Comparison of ENCODE assay signal across 35 cellular contexts in genomic region chr3:4731543-4732111, GRCh38.
DNase-seq lines count a peak whose midpoint lies in the region; ATAC-seq, FAIRE-seq and TF ChIP-seq lines count a peak whose summit lies in the region.
"Had no signal": no experiment of that assay in that cellular context is flagged by ENCODE, and none has a peak within 500 bp of the region (broad histone marks: within the 10 kb centered on the region; RNA-seq: fewer than 3 reads in every experiment).

No MANE protein-coding gene starts in this region.

- H3K9me3 ChIP-seq in K562 (replicated peaks; ENCODE audit: control insufficient read depth, insufficient read depth, low read depth, low read length) = no peaks in the 10 kb centered on the region
- no peaks in the 10 kb centered on the region for H3K9me3 ChIP-seq in lower lobe of right lung
- H3K9me3 ChIP-seq in tibial nerve = no peaks in the 10 kb centered on the region
- H3K9me3 ChIP-seq: breast epithelium, Peyer's patch, right lobe of liver, spleen had no signal

- no peak overlapping the region for H3K9ac ChIP-seq in K562 (ENCODE audit: insufficient read depth in 1 of 2, low read depth in 2 of 2, low read length in 2 of 2)

- TF ChIP-seq EP300 in K562 (IDR thresholded peaks at IDR 0.05; ENCODE audit: low read length) = no peak
- TF ChIP-seq EP300 in tibial nerve (IDR thresholded peaks at IDR 0.05) = no peak

- peaks cover 34% of the 10 kb centered on the region for H3K4me1 Mint-ChIP-seq in activated CD8-positive, alpha-beta T cell treated with anti-CD3 and anti-CD28 coated beads for 36 hours (ENCODE audit: low read depth)
- peaks cover 57% of the 10 kb centered on the region for H3K4me1 Mint-ChIP-seq in activated CD8-positive, alpha-beta T cell treated with anti-CD3 and anti-CD28 coated beads, Interleukin-2, amount 10 ng/mL, durations not matched to agents 7 days and 5 days (ENCODE audit: low read depth)
- H3K4me1 Mint-ChIP-seq in chondrocyte (ENCODE audit: low read depth) = peaks cover 7% of the 10 kb centered on the region

- peaks cover 42% of the 10 kb centered on the region for H3K36me3 Mint-ChIP-seq in activated CD8-positive, alpha-beta T cell treated with anti-CD3 and anti-CD28 coated beads for 36 hours (ENCODE audit: low read depth)
- peaks cover 77% of the 10 kb centered on the region for H3K36me3 Mint-ChIP-seq in activated CD8-positive, alpha-beta T cell treated with anti-CD3 and anti-CD28 coated beads, Interleukin-2, amount 10 ng/mL, durations not matched to agents 7 days and 5 days (ENCODE audit: low read depth)
- H3K36me3 Mint-ChIP-seq in chondrocyte (ENCODE audit: low read depth) = peaks cover 17% of the 10 kb centered on the region

- intact Hi-C loops in activated CD8-positive, alpha-beta T cell treated with anti-CD3 and anti-CD28 coated beads for 36 hours (cut with micrococcal nuclease) = loop anchor here (10.0 kb wide), 1 partner anchor 463 kb away; no protein-coding TSS in a partner anchor
- intact Hi-C loops in K562 (cut with micrococcal nuclease) (no loop called here), lower lobe of right lung (cut with DNase I) (no loop called here)

- H3K27me3 ChIP-seq in K562 (ENCODE audit: control insufficient read depth in 2 of 2, insufficient read depth in 2 of 2, low read length in 2 of 2) = no peaks in the 10 kb centered on the region
- H3K27me3 ChIP-seq in lower lobe of right lung (ENCODE audit: low read depth) = no peaks in the 10 kb centered on the region
- no peaks in the 10 kb centered on the region for H3K27me3 ChIP-seq in tibial nerve
- H3K27me3 ChIP-seq: breast epithelium, Peyer's patch, right lobe of liver, spleen had no signal

- no peaks in the 10 kb centered on the region for H3K9me3 Mint-ChIP-seq in activated CD8-positive, alpha-beta T cell treated with anti-CD3 and anti-CD28 coated beads for 36 hours
- H3K9me3 Mint-ChIP-seq in activated CD8-positive, alpha-beta T cell treated with anti-CD3 and anti-CD28 coated beads, Interleukin-2, amount 10 ng/mL, durations not matched to agents 7 days and 5 days (ENCODE audit: insufficient read depth) = no peaks in the 10 kb centered on the region
- H3K9me3 Mint-ChIP-seq in chondrocyte (ENCODE audit: low read depth) = no peaks in the 10 kb centered on the region
- H3K9me3 Mint-ChIP-seq: immature natural killer cell, naive B cell had no signal

- H3K4me3 ChIP-seq in K562 (no peak overlapping the region), lower lobe of right lung (no peak overlapping the region), tibial nerve (no peak overlapping the region)
- H3K4me3 ChIP-seq: breast epithelium, coronary artery, Peyer's patch, right lobe of liver, spleen had no signal

- TF ChIP-seq RAD21 in K562 (CRISPR knock-in tag; conservative IDR thresholded peaks at IDR 0.05 in 1 of 2, IDR thresholded peaks at IDR 0.05 in 1 of 2) = no peak

- peak overlapping the region; percentile 39 for H3K27ac Mint-ChIP-seq in activated CD8-positive, alpha-beta T cell treated with anti-CD3 and anti-CD28 coated beads for 36 hours
- H3K27ac Mint-ChIP-seq in activated CD8-positive, alpha-beta T cell treated with anti-CD3 and anti-CD28 coated beads, Interleukin-2, amount 10 ng/mL, durations not matched to agents 7 days and 5 days = no peak overlapping the region
- H3K27ac Mint-ChIP-seq in chondrocyte (ENCODE audit: unreplicated experiment) = no peak overlapping the region
- H3K27ac Mint-ChIP-seq: progenitor cell of endocrine pancreas, type B pancreatic cell had no signal

- in situ Hi-C loops in K562 (cut with MboI) = no loop called here

- WGBS in K562 (ENCODE audit: insufficient coverage, low coverage, missing lambda C conversion rate) = 70% methylated on average over 6 of the region's 6 CpGs
- WGBS in tibial nerve, 2 donors = 74 to 78% methylated on average over 6 of the region's 6 CpGs

- POLR2A ChIA-PET in activated CD8-positive, alpha-beta T cell treated with anti-CD3 and anti-CD28 coated beads for 36 hours (lab: Charles Lee) = interaction anchor here (0.7 kb wide), 1 partner anchor 11 kb away, joined by 3 read pairs; no protein-coding TSS in a partner anchor
- POLR2A ChIA-PET in activated CD8-positive, alpha-beta T cell treated with anti-CD3 and anti-CD28 coated beads, Interleukin-2, amount 10 ng/mL, durations not matched to agents 7 days and 5 days (lab: Charles Lee) = no interaction called here
- POLR2A ChIA-PET in K562 (lab: Yijun Ruan, JAX) = interaction anchor here (0.6 to 1.1 kb wide), 3 partner anchors 10 to 342 kb away, joined by 3 to 4 read pairs (median 3); no protein-coding TSS in a partner anchor

- ATAC-seq in activated CD8-positive, alpha-beta T cell treated with anti-CD3 and anti-CD28 coated beads for 36 hours = no peak
- no peak for ATAC-seq in activated CD8-positive, alpha-beta T cell treated with anti-CD3 and anti-CD28 coated beads, Interleukin-2, amount 10 ng/mL, durations not matched to agents 7 days and 5 days
- ATAC-seq in K562 (0 out of 3 replicates have a peak, but pooled peaks have one; percentile 13), lower lobe of right lung (peak in 1 of 2 donors; percentile 46), GM19035 (IDR thresholded peaks at IDR 0.05; ENCODE audit: unreplicated experiment) (no peak), HG03521 (IDR thresholded peaks at IDR 0.05; ENCODE audit: unreplicated experiment) (no peak)
- ATAC-seq: left lobe of liver, right lobe of liver had no signal

- TF ChIP-seq POLR2A in K562 (conservative IDR thresholded peaks at IDR 0.05) (no peak), tibial nerve (IDR thresholded peaks at IDR 0.05) (no peak)

- no peaks in the 10 kb centered on the region for H3K27me3 Mint-ChIP-seq in activated CD8-positive, alpha-beta T cell treated with anti-CD3 and anti-CD28 coated beads for 36 hours
- H3K27me3 Mint-ChIP-seq in activated CD8-positive, alpha-beta T cell treated with anti-CD3 and anti-CD28 coated beads, Interleukin-2, amount 10 ng/mL, durations not matched to agents 7 days and 5 days (ENCODE audit: low read depth) = no peaks in the 10 kb centered on the region
- H3K27me3 Mint-ChIP-seq in chondrocyte (ENCODE audit: low read depth) = no peaks in the 10 kb centered on the region
- H3K27me3 Mint-ChIP-seq: naive B cell, type B pancreatic cell had no signal

- no peaks in the 10 kb centered on the region for H3K9me1 ChIP-seq in K562 (ENCODE audit: control insufficient read depth, insufficient read depth, low read length)

- H3K79me2 ChIP-seq in K562 (ENCODE audit: control insufficient read depth, insufficient read depth, low read length) = no peaks in the 10 kb centered on the region

- H4K20me1 ChIP-seq in K562 (replicated peaks; ENCODE audit: control insufficient read depth, insufficient read depth, low read length) = no peaks in the 10 kb centered on the region

- H3K27ac ChIP-seq in K562 (ENCODE audit: extremely low read depth, low read depth, low read length) = no peak overlapping the region
- H3K27ac ChIP-seq in lower lobe of right lung = peak overlapping the region; percentile 41
- H3K27ac ChIP-seq in tibial nerve = peak overlapping the region in 3 of 4 donors; percentile 21 to 53 (median 26)
- H3K27ac ChIP-seq: Peyer's patch, right lobe of liver had no signal

- no peak overlapping the region for H3K4me2 ChIP-seq in K562 (ENCODE audit: insufficient read depth, low read length)

- H3K4me3 Mint-ChIP-seq in activated CD8-positive, alpha-beta T cell treated with anti-CD3 and anti-CD28 coated beads for 36 hours = no peak overlapping the region
- no peak overlapping the region for H3K4me3 Mint-ChIP-seq in activated CD8-positive, alpha-beta T cell treated with anti-CD3 and anti-CD28 coated beads, Interleukin-2, amount 10 ng/mL, durations not matched to agents 7 days and 5 days
- no peak overlapping the region for H3K4me3 Mint-ChIP-seq in chondrocyte (ENCODE audit: unreplicated experiment)
- H3K4me3 Mint-ChIP-seq: immature natural killer cell had no signal

- TF ChIP-seq CTCF in activated CD8-positive, alpha-beta T cell treated with anti-CD3 and anti-CD28 coated beads for 36 hours (IDR thresholded peaks at IDR 0.05) = no peak
- no peak for TF ChIP-seq CTCF in K562 (IDR thresholded peaks at IDR 0.05 in 2 of 3, conservative IDR thresholded peaks at IDR 0.05 in 1 of 3; ENCODE audit: insufficient read depth in 2 of 3, low read depth in 1 of 3, low read length in 3 of 3)
- TF ChIP-seq CTCF in lower lobe of right lung (IDR thresholded peaks at IDR 0.05) = no peak
- no peak for TF ChIP-seq CTCF in tibial nerve (IDR thresholded peaks at IDR 0.05)
- TF ChIP-seq CTCF in chondrocyte (IDR thresholded peaks at IDR 0.05) = no peak

- FAIRE-seq in K562 (lab: Jason Lieb, UNC) = no peak
- FAIRE-seq: GM12892, H54 had no signal

- no peak overlapping the region for H2AFZ ChIP-seq in K562 (ENCODE audit: low read depth, low read length)

- peaks cover 4 to 21% of the 10 kb centered on the region in 2 experiments for H3K4me1 ChIP-seq in K562 (replicated peaks in 1 of 2; ENCODE audit: control insufficient read depth in 2 of 2, insufficient read depth in 2 of 2, low read length in 2 of 2)
- peaks cover 23% of the 10 kb centered on the region for H3K4me1 ChIP-seq in lower lobe of right lung
- H3K4me1 ChIP-seq in tibial nerve = peaks cover 0 to 38% (median 4%) of the 10 kb centered on the region in 4 donors
- H3K4me1 ChIP-seq: Peyer's patch had no signal

- H3K36me3 ChIP-seq in K562 (ENCODE audit: control insufficient read depth, insufficient read depth, low read length) = peaks cover 11% of the 10 kb centered on the region; the same call in 2 of the 3 replicates
- H3K36me3 ChIP-seq in lower lobe of right lung = peaks cover 21% of the 10 kb centered on the region
- H3K36me3 ChIP-seq in tibial nerve = no peaks in the 10 kb centered on the region
- H3K36me3 ChIP-seq: breast epithelium, Peyer's patch, right lobe of liver had no signal

- no TSS peak for BruUV-seq in K562 (replicated peaks; lab: Mats Ljungman, UMichigan)

- DNase-seq in activated CD8-positive, alpha-beta T cell treated with anti-CD3 and anti-CD28 coated beads for 36 hours = no peak
- no peak for DNase-seq in activated CD8-positive, alpha-beta T cell treated with anti-CD3 and anti-CD28 coated beads, Interleukin-2, amount 10 ng/mL, durations not matched to agents 7 days and 5 days
- DNase-seq in K562 (ENCODE audit: extremely low read depth in 1 of 4, low spot score in 3 of 4) (no peak), lower lobe of right lung (no peak), tibial nerve (ENCODE audit: low spot score in 2 of 2) (no peak), chondrocyte (ENCODE audit: low spot score) (no peak)
- DNase-seq: 8988T; activated CD4-positive, alpha-beta T cell treated with anti-CD3 and anti-CD28 coated beads for 4 hours; activated naive CD4-positive, alpha-beta T cell treated with Interleukin-2 at 50 U/mL for 16 hours; activated T-cell treated with anti-CD3 and anti-CD28 coated beads, Interleukin-2, amount 50 U/mL, for 1 hour; amygdala; C1 segment of cervical spinal cord; COR-L47; effector memory CD4-positive, alpha-beta T cell; immature natural killer cell; midbrain; MV-4-11; naive B cell; NCI-H146; NCI-H226; Peyer's patch; right lobe of liver; SHP77; spleen; stimulated activated CD4-positive, alpha-beta T cell treated with anti-CD3 and anti-CD28 coated beads, Interleukin-2, amount 100 ng/mL, for 24 hours; T-helper 2 cell had no signal

- CTCF ChIA-PET in activated CD8-positive, alpha-beta T cell treated with anti-CD3 and anti-CD28 coated beads for 36 hours (lab: Charles Lee) = interaction anchor here (0.9 to 4.4 kb wide), 4 partner anchors 9 to 20 kb away, joined by 3 to 21 read pairs (median 4); no protein-coding TSS in a partner anchor
- CTCF ChIA-PET in activated CD8-positive, alpha-beta T cell treated with anti-CD3 and anti-CD28 coated beads, Interleukin-2, amount 10 ng/mL, durations not matched to agents 7 days and 5 days (lab: Charles Lee) = interaction anchor here (1.8 kb wide), 1 partner anchor 20 kb away, joined by 7 read pairs; no protein-coding TSS in a partner anchor
- CTCF ChIA-PET in K562 (lab: Yijun Ruan, JAX; ENCODE audit: low intra/inter-chr PET ratio) = no interaction called here
